1 cellular context compared by ENCODE assay signal in the genomic region with DNA sequence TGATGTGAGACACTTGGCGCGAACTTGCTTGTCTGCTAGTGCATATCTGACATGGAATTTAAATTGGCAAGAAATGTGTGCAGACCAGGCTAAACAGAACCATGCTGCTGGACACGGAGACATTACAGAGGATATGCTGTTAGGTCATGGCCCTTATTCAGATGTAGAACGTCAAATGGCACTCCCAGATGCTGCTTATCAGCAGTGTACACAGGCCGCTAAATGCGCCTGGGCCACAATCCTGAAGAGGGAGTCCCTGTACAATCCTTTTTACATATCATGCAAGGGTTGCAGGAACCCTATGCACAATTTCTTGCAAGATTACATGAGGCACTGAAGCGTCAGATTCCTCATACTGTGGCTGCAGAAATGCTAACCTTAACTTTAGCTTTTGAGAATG.
TF ChIP-seq lines count a peak whose summit lies in the region.

No MANE protein-coding gene starts in this region.

TF ChIP-seq in HepG2, 621 proteins besides CTCF, POLR2A, EP300 and RAD21:
- TF ChIP-seq, protein P1, sequence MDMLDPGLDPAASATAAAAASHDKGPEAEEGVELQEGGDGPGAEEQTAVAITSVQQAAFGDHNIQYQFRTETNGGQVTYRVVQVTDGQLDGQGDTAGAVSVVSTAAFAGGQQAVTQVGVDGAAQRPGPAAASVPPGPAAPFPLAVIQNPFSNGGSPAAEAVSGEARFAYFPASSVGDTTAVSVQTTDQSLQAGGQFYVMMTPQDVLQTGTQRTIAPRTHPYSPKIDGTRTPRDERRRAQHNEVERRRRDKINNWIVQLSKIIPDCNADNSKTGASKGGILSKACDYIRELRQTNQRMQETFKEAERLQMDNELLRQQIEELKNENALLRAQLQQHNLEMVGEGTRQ (IDR thresholded peaks at IDR 0.05; ENCODE audit: low read depth, low read length), result no peak
- TF ChIP-seq, protein P1 (CRISPR knock-in tag; IDR thresholded peaks at IDR 0.05; ENCODE audit: borderline replicate concordance), result no peak
- TF ChIP-seq, protein P2, sequence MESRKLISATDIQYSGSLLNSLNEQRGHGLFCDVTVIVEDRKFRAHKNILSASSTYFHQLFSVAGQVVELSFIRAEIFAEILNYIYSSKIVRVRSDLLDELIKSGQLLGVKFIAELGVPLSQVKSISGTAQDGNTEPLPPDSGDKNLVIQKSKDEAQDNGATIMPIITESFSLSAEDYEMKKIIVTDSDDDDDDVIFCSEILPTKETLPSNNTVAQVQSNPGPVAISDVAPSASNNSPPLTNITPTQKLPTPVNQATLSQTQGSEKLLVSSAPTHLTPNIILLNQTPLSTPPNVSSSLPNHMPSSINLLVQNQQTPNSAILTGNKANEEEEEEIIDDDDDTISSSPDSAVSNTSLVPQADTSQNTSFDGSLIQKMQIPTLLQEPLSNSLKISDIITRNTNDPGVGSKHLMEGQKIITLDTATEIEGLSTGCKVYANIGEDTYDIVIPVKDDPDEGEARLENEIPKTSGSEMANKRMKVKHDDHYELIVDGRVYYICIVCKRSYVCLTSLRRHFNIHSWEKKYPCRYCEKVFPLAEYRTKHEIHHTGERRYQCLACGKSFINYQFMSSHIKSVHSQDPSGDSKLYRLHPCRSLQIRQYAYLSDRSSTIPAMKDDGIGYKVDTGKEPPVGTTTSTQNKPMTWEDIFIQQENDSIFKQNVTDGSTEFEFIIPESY (CRISPR knock-in tag; IDR thresholded peaks at IDR 0.05), result peak; percentile 78
